In the genomic region with DNA sequence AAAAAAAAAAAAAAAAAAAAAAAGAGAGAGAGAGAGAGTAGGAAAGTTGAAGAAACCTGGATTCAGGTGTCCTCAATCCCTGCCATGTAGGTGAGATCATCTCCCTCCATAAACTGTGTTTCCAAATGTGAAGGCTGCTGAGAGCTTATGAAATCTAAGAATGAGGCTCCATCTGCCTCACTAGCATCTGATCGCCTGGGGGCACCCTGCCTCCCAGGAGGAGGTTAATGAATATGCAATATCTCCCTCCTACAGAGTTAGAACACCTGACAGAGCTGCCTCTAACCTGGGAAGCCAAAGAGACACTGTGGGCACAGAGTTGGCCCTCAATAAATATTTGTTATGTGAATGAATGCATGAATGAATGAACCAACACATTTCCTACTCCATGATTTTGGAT, we compare ENCODE assay signal across 18 cellular contexts. TPM values are rescaled to one million over a fixed set of nuclear protein-coding genes. Genes with fewer than 3 reads are reported as not detected.
DNase-seq lines count a peak whose midpoint lies in the region; ATAC-seq, FAIRE-seq and TF ChIP-seq lines count a peak whose summit lies in the region.
"Had no signal": no experiment of that assay in that cellular context is flagged by ENCODE, and none has a peak within 500 bp of the region (broad histone marks: within the 10 kb centered on the region; RNA-seq: fewer than 3 reads in every experiment).

No MANE protein-coding gene starts in this region.

- no peaks in the 10 kb centered on the region for H3K4me1 ChIP-seq in kidney (ENCODE audit: control insufficient read depth in 1 of 2, insufficient read depth in 1 of 2, low read depth in 1 of 2, low read length in 2 of 2)
- H3K4me1 ChIP-seq: ascending aorta, pancreas, Peyer's patch, spleen had no signal

- no peak overlapping the region for H3K27ac Mint-ChIP-seq in activated CD8-positive, alpha-beta memory T cell treated with anti-CD3 and anti-CD28 coated beads, Interleukin-2, amount 10 ng/mL, durations not matched to agents 7 days and 5 days

- no peaks in the 10 kb centered on the region for H3K36me3 Mint-ChIP-seq in activated CD8-positive, alpha-beta memory T cell treated with anti-CD3 and anti-CD28 coated beads, Interleukin-2, amount 10 ng/mL, durations not matched to agents 7 days and 5 days

- POLR2A ChIA-PET in RWPE1 (lab: Yijun Ruan, JAX; ENCODE audit: low non-redundant PET): no interaction called here

- no peak overlapping the region for H3K9ac ChIP-seq in kidney (ENCODE audit: low read length in 2 of 2)
- H3K9ac ChIP-seq: GM23248 had no signal

- no peaks in the 10 kb centered on the region for H3K4me1 Mint-ChIP-seq in activated CD8-positive, alpha-beta memory T cell treated with anti-CD3 and anti-CD28 coated beads, Interleukin-2, amount 10 ng/mL, durations not matched to agents 7 days and 5 days

- H3K27ac ChIP-seq in RWPE1 (no peak overlapping the region), kidney (ENCODE audit: low read depth in 2 of 2, low read length in 2 of 2) (no peak overlapping the region)
- H3K27ac ChIP-seq: ascending aorta, GM23248, pancreas, Peyer's patch, spleen, WERI-Rb-1 had no signal

- intact Hi-C loops in kidney (cut with DNase I): no loop called here

- TF ChIP-seq CTCF in GM12873 (IDR thresholded peaks at IDR 0.05; ENCODE audit: insufficient read depth, low read depth, low read length, missing control alignments) (peak; percentile 16), LNCaP clone FGC (IDR thresholded peaks at IDR 0.05; ENCODE audit: control insufficient read depth, extremely low read depth, insufficient read depth) (0 out of 2 replicates have a peak, but pooled peaks have one; percentile 3), RWPE1 (conservative IDR thresholded peaks at IDR 0.05; ENCODE audit: low read depth) (no peak), kidney (IDR thresholded peaks at IDR 0.05; ENCODE audit: borderline replicate concordance, extremely low read depth, insufficient read depth) (no peak)

- CTCF ChIA-PET in RWPE1 (lab: Yijun Ruan, JAX): no interaction called here
- CTCF ChIA-PET in activated CD8-positive, alpha-beta memory T cell treated with anti-CD3 and anti-CD28 coated beads, Interleukin-2, amount 10 ng/mL, durations not matched to agents 7 days and 5 days (lab: Charles Lee): interaction anchor here (0.6 kb wide), 1 partner anchor 726 kb away, joined by 3 read pairs; no protein-coding TSS in a partner anchor

- no peak for FAIRE-seq in kidney (lab: Jason Lieb, UNC)
- FAIRE-seq: pancreas had no signal

- no peak overlapping the region for H3K4me3 Mint-ChIP-seq in activated CD8-positive, alpha-beta memory T cell treated with anti-CD3 and anti-CD28 coated beads, Interleukin-2, amount 10 ng/mL, durations not matched to agents 7 days and 5 days

- H3K9me3 ChIP-seq in kidney (ENCODE audit: control insufficient read depth in 1 of 2, low read length in 2 of 2): no peaks in the 10 kb centered on the region
- H3K9me3 ChIP-seq: ascending aorta, pancreas, Peyer's patch, spleen had no signal

- H3K9me3 Mint-ChIP-seq in activated CD8-positive, alpha-beta memory T cell treated with anti-CD3 and anti-CD28 coated beads, Interleukin-2, amount 10 ng/mL, durations not matched to agents 7 days and 5 days (ENCODE audit: low read depth): no peaks in the 10 kb centered on the region

- DNase-seq in LNCaP clone FGC (ENCODE audit: low read depth): no peak
- peak; percentile 14 for DNase-seq in RWPE1 (ENCODE audit: low spot score)
- DNase-seq in left kidney (ENCODE audit: low read depth, low spot score): peak; percentile 50
- no peak for DNase-seq in activated CD8-positive, alpha-beta memory T cell treated with anti-CD3 and anti-CD28 coated beads, Interleukin-2, amount 10 ng/mL, durations not matched to agents 7 days and 5 days
- no peak for DNase-seq in kidney
- DNase-seq: activated gamma-delta T cell treated with Interleukin-2 at 50 U/mL for 16 hours; C1 segment of cervical spinal cord; cortex of kidney; GM23248; pancreas; Peyer's patch; spleen; stimulated activated naive CD8-positive, alpha-beta T cell treated with anti-CD3 and anti-CD28 coated beads, Interleukin-15, Interleukin-2, amounts not matched to agents 100 U/mL and 50 U/mL, for 24 hours; T-helper 1 cell; WERI-Rb-1 had no signal

- H3K36me3 ChIP-seq in kidney (ENCODE audit: control insufficient read depth in 1 of 2, insufficient read depth in 2 of 2, low read length in 2 of 2): no peaks in the 10 kb centered on the region
- H3K36me3 ChIP-seq: ascending aorta, pancreas, Peyer's patch, spleen, WERI-Rb-1 had no signal

- no peak for ATAC-seq in GM21528 (IDR thresholded peaks at IDR 0.05; ENCODE audit: low FRiP score, unreplicated experiment)
- ATAC-seq in activated CD8-positive, alpha-beta memory T cell treated with anti-CD3 and anti-CD28 coated beads, Interleukin-2, amount 10 ng/mL, durations not matched to agents 7 days and 5 days: no peak
- ATAC-seq: pancreas; stimulated activated naive CD8-positive, alpha-beta T cell treated with anti-CD3 and anti-CD28 coated beads, Interleukin-15, Interleukin-2, amounts not matched to agents 100 U/mL and 50 U/mL, for 24 hours had no signal

- peaks cover 36% of the 10 kb centered on the region for H3K27me3 Mint-ChIP-seq in activated CD8-positive, alpha-beta memory T cell treated with anti-CD3 and anti-CD28 coated beads, Interleukin-2, amount 10 ng/mL, durations not matched to agents 7 days and 5 days

- H3K4me3 ChIP-seq in LNCaP clone FGC (ENCODE audit: low read depth, low read length): no peak overlapping the region
- no peak overlapping the region for H3K4me3 ChIP-seq in kidney (ENCODE audit: low read length in 2 of 2)
- H3K4me3 ChIP-seq: ascending aorta, GM23248, pancreas, Peyer's patch, spleen had no signal

RNA-seq across cellular contexts. Expression of a gene that starts 23.8 kb away (rescaled TPM):
- 10 to 100 TPM; 29.6 to 39.0 TPM for total RNA-seq in activated CD8-positive, alpha-beta memory T cell treated with anti-CD3 and anti-CD28 coated beads, Interleukin-2, amount 10 ng/mL, durations not matched to agents 7 days and 5 days
- 74.4 TPM for total RNA-seq in kidney
- 5.4 TPM for polyA plus RNA-seq in kidney (ENCODE audit: insufficient read depth, low read depth, low replicate concordance)

Comparison
In these comparisons a context has a peak if more than half of its experiments do, and no peak if none do; other contexts are left out.
1. CTCF ChIP-seq: peak in GM12873 (single experiment) and LNCaP clone FGC (single experiment); none in RWPE1 (single experiment) and kidney (single experiment).
2. DNase-seq: peak in RWPE1 (single experiment) and left kidney (single experiment); none in LNCaP clone FGC (single experiment), activated CD8-positive, alpha-beta memory T cell treated with anti-CD3 and anti-CD28 coated beads, Interleukin-2, amount 10 ng/mL, durations not matched to agents 7 days and 5 days (single experiment) and kidney (single experiment).